24 cellular contexts compared by ENCODE assay signal in genomic region chr1:43002766-43003165, GRCh38.
"Had no signal": no experiment of that assay in that cellular context is flagged by ENCODE, and none has a peak within 500 bp of the region (broad histone marks: within the 10 kb centered on the region; RNA-seq: fewer than 3 reads in every experiment).

No MANE protein-coding gene starts in this region.

- H3K27ac ChIP-seq: coronary artery, dorsolateral prefrontal cortex, esophagus squamous epithelium, gastrocnemius medialis, heart right ventricle, left lung, lower lobe of right lung had no signal

- DNase-seq: dermis blood vessel endothelial cell; dorsolateral prefrontal cortex; effector CD4-positive, alpha-beta T cell; effector memory CD4-positive, alpha-beta T cell; esophagus squamous epithelium; foreskin fibroblast; foreskin melanocyte; gastrocnemius medialis; glutamatergic neuron; head of caudate nucleus; heart right ventricle; hippocampal formation; left cardiac atrium; left lung; left ventricle myocardium superior; lower lobe of right lung; mesenchymal stem cell; midbrain had no signal

- H3K9me3 ChIP-seq: esophagus squamous epithelium, gastrocnemius medialis, heart right ventricle, left lung, lower lobe of right lung had no signal

- FAIRE-seq: colon, endothelial cell of umbilical vein, islet of Langerhans, keratinocyte had no signal

- H3K36me3 ChIP-seq: esophagus squamous epithelium, gastrocnemius medialis, heart right ventricle, left lung, lower lobe of right lung had no signal

- H3K4me1 ChIP-seq: gastrocnemius medialis, heart right ventricle, left lung, lower lobe of right lung had no signal

- ATAC-seq: esophagus mucosa, gastrocnemius medialis, heart right ventricle, left cardiac atrium, left lung, left ventricle myocardium superior, lower lobe of right lung had no signal

- H3K4me3 ChIP-seq: coronary artery, dorsolateral prefrontal cortex, esophagus squamous epithelium, gastrocnemius medialis, heart right ventricle, left lung, lower lobe of right lung had no signal
